Comparison of ENCODE assay signal across 9 cellular contexts in the genomic region with DNA sequence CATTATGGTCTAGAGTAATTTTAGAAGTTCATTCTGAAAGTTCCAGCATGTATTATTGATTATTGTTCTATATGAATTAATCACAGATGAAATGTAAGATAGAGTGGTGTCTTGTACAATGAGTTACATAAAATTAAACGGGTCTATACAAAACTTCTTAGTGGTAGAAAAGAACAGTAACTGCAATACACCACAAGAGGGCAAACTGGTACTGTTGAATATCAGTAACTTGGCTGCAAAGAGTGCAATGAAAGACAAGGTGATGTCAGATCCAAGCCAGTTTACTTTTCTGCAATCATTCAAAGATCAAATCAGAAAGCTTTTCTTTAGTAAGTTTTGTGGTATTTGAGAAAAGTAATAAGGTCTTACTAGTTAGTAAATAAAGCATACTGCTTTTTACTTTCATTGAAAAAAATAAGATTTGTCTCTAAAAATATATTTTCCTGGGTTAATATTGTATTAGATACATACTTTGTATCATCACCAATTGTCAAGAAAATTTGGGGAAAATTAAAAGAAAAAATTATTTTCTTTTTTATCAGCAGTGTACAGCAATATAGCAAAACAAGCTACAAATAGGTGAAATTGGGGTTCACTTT.
DNase-seq lines count a peak whose midpoint lies in the region; ATAC-seq and TF ChIP-seq lines count a peak whose summit lies in the region.
"Had no signal": no experiment of that assay in that cellular context is flagged by ENCODE, and none has a peak within 500 bp of the region (broad histone marks: within the 10 kb centered on the region; RNA-seq: fewer than 3 reads in every experiment).

No MANE protein-coding gene starts in this region.

- H3K18ac ChIP-seq in neuronal stem cell (ENCODE audit: low read length), result no peak overlapping the region

- no peaks in the 10 kb centered on the region for H3K27me3 ChIP-seq in neuronal stem cell (ENCODE audit: control insufficient read depth in 3 of 3, insufficient read depth in 3 of 3, low read depth in 1 of 3, low read length in 3 of 3)

- no peak overlapping the region for H3K23ac ChIP-seq in neuronal stem cell (ENCODE audit: low read depth, low read length, poor library complexity)

- no peak overlapping the region for H3K27ac Mint-ChIP-seq in T-helper 17 cell
- H3K27ac Mint-ChIP-seq: IgD-negative memory B cell had no signal

- H2AK5ac ChIP-seq in neuronal stem cell (ENCODE audit: low read depth, low read length), result no peak overlapping the region

- ATAC-seq in HG02852 (IDR thresholded peaks at IDR 0.05; ENCODE audit: unreplicated experiment), result peak; percentile 89
- peak; percentile 96 for ATAC-seq in T-helper 17 cell

- H2AFZ ChIP-seq in neuronal stem cell (ENCODE audit: low read length), result no peak overlapping the region

- H3K36me3 ChIP-seq in neuronal stem cell (replicated peaks in 1 of 2; ENCODE audit: control insufficient read depth in 2 of 2, insufficient read depth in 2 of 2, low read length in 2 of 2), result no peaks in the 10 kb centered on the region

- H3K9me3 ChIP-seq in T-helper 17 cell (ENCODE audit: control insufficient read depth, low read length, poor library complexity, severe bottlenecking) (no peaks in the 10 kb centered on the region), neuronal stem cell (replicated peaks in 1 of 2; ENCODE audit: control insufficient read depth in 2 of 2, insufficient read depth in 1 of 2, low read depth in 1 of 2, low read length in 2 of 2) (no peaks in the 10 kb centered on the region)

- no peak overlapping the region for H3K14ac ChIP-seq in neuronal stem cell (ENCODE audit: low read length)

- H3K27ac ChIP-seq in neuronal stem cell (replicated peaks; ENCODE audit: low read length), result no peak overlapping the region

- no peak overlapping the region for H3K4me3 ChIP-seq in fibroblast of pulmonary artery (replicated peaks; ENCODE audit: low read depth, low read length)
- no peak overlapping the region for H3K4me3 ChIP-seq in neuronal stem cell (ENCODE audit: low read length in 2 of 2)

- H2BK5ac ChIP-seq in neuronal stem cell (ENCODE audit: low read length), result no peak overlapping the region

- peaks cover 2% of the 10 kb centered on the region for H3K4me1 Mint-ChIP-seq in T-helper 17 cell
- H3K4me1 Mint-ChIP-seq: IgD-negative memory B cell had no signal

- H4K91ac ChIP-seq in neuronal stem cell (ENCODE audit: low read depth, low read length, poor library complexity), result no peak overlapping the region

- no peaks in the 10 kb centered on the region for H3K79me1 ChIP-seq in neuronal stem cell (ENCODE audit: low read depth, low read length)

- H3K4me2 ChIP-seq in neuronal stem cell (ENCODE audit: insufficient read depth, low read length, poor library complexity, severe bottlenecking), result no peak overlapping the region

- WGBS in neuronal stem cell (ENCODE audit: extremely low coverage in 2 of 2, insufficient read length in 2 of 2, insufficient replicate concordance in 1 of 2), 2 donors, result no CpG with 5 or more reads among the region's 1 CpG

- H3K4ac ChIP-seq in neuronal stem cell (ENCODE audit: low read length), result no peak overlapping the region

- peaks cover 2 to 3% of the 10 kb centered on the region in 2 donors for H3K4me1 ChIP-seq in neuronal stem cell (ENCODE audit: control insufficient read depth in 2 of 2, insufficient read depth in 1 of 2, low read depth in 1 of 2, low read length in 2 of 2)

- H3K9ac ChIP-seq in neuronal stem cell (ENCODE audit: low read depth, low read length, poor library complexity), result no peak overlapping the region

- H3K36me3 Mint-ChIP-seq in T-helper 17 cell (ENCODE audit: low read depth), result no peaks in the 10 kb centered on the region
- H3K36me3 Mint-ChIP-seq: IgD-negative memory B cell had no signal

- no peak overlapping the region for H2BK12ac ChIP-seq in neuronal stem cell (ENCODE audit: low read length)

- no peaks in the 10 kb centered on the region for H3K27me3 Mint-ChIP-seq in T-helper 17 cell

- TF ChIP-seq CTCF in AG09319 (IDR thresholded peaks at IDR 0.05; ENCODE audit: low read depth, low read length), result peak; percentile 78
- peak; percentile 47 for TF ChIP-seq CTCF in GM13976 (IDR thresholded peaks at IDR 0.05; ENCODE audit: borderline replicate concordance, control extremely low read depth, extremely low read depth, insufficient read depth, missing control alignments)
- peak; percentile 84 for TF ChIP-seq CTCF in fibroblast of pulmonary artery (IDR thresholded peaks at IDR 0.05; ENCODE audit: low read length, missing control alignments)

- no peak overlapping the region for H4K8ac ChIP-seq in neuronal stem cell (ENCODE audit: low read depth, low read length)

- in situ Hi-C loops in GM13976 (cut with MboI; ENCODE audit: low sequenced_read_pairs, unreplicated experiment), result loop anchor here (10.0 kb wide), 1 partner anchor 226 kb away; no protein-coding TSS in a partner anchor

- no peak overlapping the region for H3K4me3 Mint-ChIP-seq in T-helper 17 cell
- H3K4me3 Mint-ChIP-seq: IgD-negative memory B cell had no signal

- DNase-seq in AG09319 (ENCODE audit: extremely low read depth, low read depth) (peak; percentile 40), GM13976 (ENCODE audit: low spot score) (peak; percentile 66), NCI-H1436 treated with DMSO at 0.1 percent for 48 hours (lab: John Stamatoyannopoulos, UW) (peak; percentile 52), T-helper 17 cell (no peak), fibroblast of pulmonary artery (ENCODE audit: low read depth) (peak; percentile 86), neuronal stem cell (ENCODE audit: low spot score) (peak; percentile 33)
- no peak for DNase-seq in stimulated activated CD4-positive, alpha-beta T cell treated with anti-CD3 and anti-CD28 coated beads, Interleukin-15, amount 100 ng/mL, for 24 hours

- no peak overlapping the region for H2BK120ac ChIP-seq in neuronal stem cell (ENCODE audit: low read depth, low read length)

- no peak overlapping the region for H2BK15ac ChIP-seq in neuronal stem cell (ENCODE audit: low read length)

Comparison
In these comparisons a context has a peak if more than half of its experiments do, and no peak if none do; other contexts are left out.
1. DNase-seq: peak in AG09319 (single experiment), GM13976 (single experiment), NCI-H1436 treated with DMSO at 0.1 percent for 48 hours (single experiment), fibroblast of pulmonary artery (single experiment) and neuronal stem cell (single experiment); none in T-helper 17 cell (0 of 3) and stimulated activated CD4-positive, alpha-beta T cell treated with anti-CD3 and anti-CD28 coated beads, Interleukin-15, amount 100 ng/mL, for 24 hours (single experiment).
2. Peak in every context shown above with its lines, with median percentiles within 50 percentile points of each other: CTCF ChIP-seq.